In genomic region chr2:227013330-227013729, GRCh38 we compare ENCODE assay signal across 8 cellular contexts.
"Had no signal": no experiment of that assay in that cellular context is flagged by ENCODE, and none has a peak within 500 bp of the region (broad histone marks: within the 10 kb centered on the region; RNA-seq: fewer than 3 reads in every experiment).

No MANE protein-coding gene starts in this region.

- H3K27ac ChIP-seq: HL-60, KMS-11 had no signal

- H3K4me3 ChIP-seq: K562 had no signal

- H3K9ac ChIP-seq: KMS-11 had no signal

- H3K9me3 Mint-ChIP-seq: IgD-negative memory B cell had no signal

- H3K4me3 Mint-ChIP-seq: IgD-negative memory B cell had no signal

- H3K4me1 Mint-ChIP-seq: IgD-negative memory B cell had no signal

- H3K4me2 ChIP-seq: KMS-11 had no signal

- FAIRE-seq: HepG2, K562 had no signal

- ATAC-seq: HepG2, K562 had no signal

- DNase-seq: IMR-90, KBM-7, KG1 had no signal

- H3K27me3 Mint-ChIP-seq: IgD-negative memory B cell had no signal
